Comparison of ENCODE assay signal across 8 cellular contexts in genomic region chr2:118186110-118186857, GRCh38.
DNase-seq lines count a peak whose midpoint lies in the region; ATAC-seq and TF ChIP-seq lines count a peak whose summit lies in the region.

No MANE protein-coding gene starts in this region.

- peaks cover 18% of the 10 kb centered on the region for H3K4me1 Mint-ChIP-seq in central memory CD8-positive, alpha-beta T cell

- H3K27ac Mint-ChIP-seq in central memory CD8-positive, alpha-beta T cell (ENCODE audit: low read depth), result peak overlapping the region; percentile 94

- TF ChIP-seq CTCF in AG04449 (IDR thresholded peaks at IDR 0.05; ENCODE audit: insufficient read depth, low read length, missing control alignments) (peak; percentile 36), kidney epithelial cell (IDR thresholded peaks at IDR 0.05; ENCODE audit: insufficient read depth, low read length, poor library complexity, severe bottlenecking) (peak; percentile 15)

- CTCF ChIA-PET in AG04449 (lab: Yijun Ruan, JAX), result interaction anchor here (0.9 to 4.1 kb wide), 6 partner anchors 16 to 696 kb away, joined by 3 to 17 read pairs (median 4); no protein-coding TSS in a partner anchor

- DNase-seq in AG04449 (ENCODE audit: low read depth, low spot score) (peak; percentile 17), NCI-H2171 treated with DMSO at 0.1 percent for 48 hours (lab: John Stamatoyannopoulos, UW) (peak; percentile 90), kidney epithelial cell (ENCODE audit: low read depth) (peak; percentile 49)
- DNase-seq in activated CD4-positive, CD25-positive, alpha-beta regulatory T cell (lab: John Stamatoyannopoulos, UW), result peak; percentile 63 to 79 (median 68)
- peak; percentile 67 to 81 for DNase-seq in central memory CD8-positive, alpha-beta T cell (ENCODE audit: low spot score in 2 of 2)
- DNase-seq in stimulated activated CD4-positive, alpha-beta T cell treated with anti-CD3 and anti-CD28 coated beads, Interleukin-15, amount 100 ng/mL, for 24 hours, result peak; percentile 92

- H3K9me3 Mint-ChIP-seq in central memory CD8-positive, alpha-beta T cell, result no peaks in the 10 kb centered on the region

- POLR2A ChIA-PET in AG04449 (lab: Yijun Ruan, JAX), result interaction anchor here (0.7 kb wide), 1 partner anchor 80 kb away, joined by 3 read pairs; no protein-coding TSS in a partner anchor

- peak overlapping the region; percentile 92 for H3K4me3 Mint-ChIP-seq in central memory CD8-positive, alpha-beta T cell

- H3K36me3 ChIP-seq in kidney epithelial cell (ENCODE audit: control insufficient read depth, insufficient read depth, low read length), result no peaks in the 10 kb centered on the region

- peaks cover 4% of the 10 kb centered on the region for H3K27me3 ChIP-seq in kidney epithelial cell (ENCODE audit: control insufficient read depth, insufficient read depth, low read length)

- peaks cover 11% of the 10 kb centered on the region for H3K36me3 Mint-ChIP-seq in central memory CD8-positive, alpha-beta T cell (ENCODE audit: insufficient read depth)

- peak overlapping the region; percentile 64 for H3K4me3 ChIP-seq in AG04449 (ENCODE audit: low read depth, low read length)
- peak overlapping the region; percentile 55 for H3K4me3 ChIP-seq in kidney epithelial cell (ENCODE audit: low read depth, low read length)

- no peaks in the 10 kb centered on the region for H3K27me3 Mint-ChIP-seq in central memory CD8-positive, alpha-beta T cell

- peak; percentile 80 for ATAC-seq in GM18861 (IDR thresholded peaks at IDR 0.05; ENCODE audit: unreplicated experiment)
- peak; percentile 88 for ATAC-seq in HG03095 (IDR thresholded peaks at IDR 0.05; ENCODE audit: unreplicated experiment)
- peak; percentile 92 for ATAC-seq in central memory CD8-positive, alpha-beta T cell (replicated peaks; ENCODE audit: extremely low read depth, poor library complexity, severe bottlenecking)

Comparison
In these comparisons a context has a peak if more than half of its experiments do, and no peak if none do; other contexts are left out.
1. Peak in every context shown above with its lines: DNase-seq, ATAC-seq and H3K4me3 ChIP-seq.
2. DNase-seq: peak in every context shown above with its lines; median percentile 92 in stimulated activated CD4-positive, alpha-beta T cell treated with anti-CD3 and anti-CD28 coated beads, Interleukin-15, amount 100 ng/mL, for 24 hours; 90 in NCI-H2171 treated with DMSO at 0.1 percent for 48 hours; 74 in central memory CD8-positive, alpha-beta T cell; 68 in activated CD4-positive, CD25-positive, alpha-beta regulatory T cell; 49 in kidney epithelial cell; 17 in AG04449.